ENCODE assay signal across 1 cellular context in the genomic region with DNA sequence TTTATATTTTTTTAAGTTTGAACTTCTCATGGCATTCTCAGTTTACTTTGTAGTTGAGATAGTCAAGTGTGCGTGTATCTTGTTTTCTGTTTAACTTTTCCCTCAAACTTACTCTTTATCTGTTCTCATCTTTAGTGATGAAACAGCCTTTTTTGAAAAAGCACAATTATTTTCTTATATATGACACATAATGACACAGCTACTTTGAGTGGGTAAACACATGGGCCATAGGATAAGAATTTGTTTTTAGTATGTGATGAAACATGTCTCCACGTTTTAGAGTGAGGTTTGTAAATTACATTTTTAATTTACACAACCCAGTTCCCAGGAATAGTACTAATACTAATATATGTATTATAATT.
TF ChIP-seq lines count a peak whose summit lies in the region.

No MANE protein-coding gene starts in this region.

TF ChIP-seq in K562, 482 proteins besides CTCF, POLR2A, EP300 and RAD21 (continued from another document and continues in another):
- TF ChIP-seq, protein P1, sequence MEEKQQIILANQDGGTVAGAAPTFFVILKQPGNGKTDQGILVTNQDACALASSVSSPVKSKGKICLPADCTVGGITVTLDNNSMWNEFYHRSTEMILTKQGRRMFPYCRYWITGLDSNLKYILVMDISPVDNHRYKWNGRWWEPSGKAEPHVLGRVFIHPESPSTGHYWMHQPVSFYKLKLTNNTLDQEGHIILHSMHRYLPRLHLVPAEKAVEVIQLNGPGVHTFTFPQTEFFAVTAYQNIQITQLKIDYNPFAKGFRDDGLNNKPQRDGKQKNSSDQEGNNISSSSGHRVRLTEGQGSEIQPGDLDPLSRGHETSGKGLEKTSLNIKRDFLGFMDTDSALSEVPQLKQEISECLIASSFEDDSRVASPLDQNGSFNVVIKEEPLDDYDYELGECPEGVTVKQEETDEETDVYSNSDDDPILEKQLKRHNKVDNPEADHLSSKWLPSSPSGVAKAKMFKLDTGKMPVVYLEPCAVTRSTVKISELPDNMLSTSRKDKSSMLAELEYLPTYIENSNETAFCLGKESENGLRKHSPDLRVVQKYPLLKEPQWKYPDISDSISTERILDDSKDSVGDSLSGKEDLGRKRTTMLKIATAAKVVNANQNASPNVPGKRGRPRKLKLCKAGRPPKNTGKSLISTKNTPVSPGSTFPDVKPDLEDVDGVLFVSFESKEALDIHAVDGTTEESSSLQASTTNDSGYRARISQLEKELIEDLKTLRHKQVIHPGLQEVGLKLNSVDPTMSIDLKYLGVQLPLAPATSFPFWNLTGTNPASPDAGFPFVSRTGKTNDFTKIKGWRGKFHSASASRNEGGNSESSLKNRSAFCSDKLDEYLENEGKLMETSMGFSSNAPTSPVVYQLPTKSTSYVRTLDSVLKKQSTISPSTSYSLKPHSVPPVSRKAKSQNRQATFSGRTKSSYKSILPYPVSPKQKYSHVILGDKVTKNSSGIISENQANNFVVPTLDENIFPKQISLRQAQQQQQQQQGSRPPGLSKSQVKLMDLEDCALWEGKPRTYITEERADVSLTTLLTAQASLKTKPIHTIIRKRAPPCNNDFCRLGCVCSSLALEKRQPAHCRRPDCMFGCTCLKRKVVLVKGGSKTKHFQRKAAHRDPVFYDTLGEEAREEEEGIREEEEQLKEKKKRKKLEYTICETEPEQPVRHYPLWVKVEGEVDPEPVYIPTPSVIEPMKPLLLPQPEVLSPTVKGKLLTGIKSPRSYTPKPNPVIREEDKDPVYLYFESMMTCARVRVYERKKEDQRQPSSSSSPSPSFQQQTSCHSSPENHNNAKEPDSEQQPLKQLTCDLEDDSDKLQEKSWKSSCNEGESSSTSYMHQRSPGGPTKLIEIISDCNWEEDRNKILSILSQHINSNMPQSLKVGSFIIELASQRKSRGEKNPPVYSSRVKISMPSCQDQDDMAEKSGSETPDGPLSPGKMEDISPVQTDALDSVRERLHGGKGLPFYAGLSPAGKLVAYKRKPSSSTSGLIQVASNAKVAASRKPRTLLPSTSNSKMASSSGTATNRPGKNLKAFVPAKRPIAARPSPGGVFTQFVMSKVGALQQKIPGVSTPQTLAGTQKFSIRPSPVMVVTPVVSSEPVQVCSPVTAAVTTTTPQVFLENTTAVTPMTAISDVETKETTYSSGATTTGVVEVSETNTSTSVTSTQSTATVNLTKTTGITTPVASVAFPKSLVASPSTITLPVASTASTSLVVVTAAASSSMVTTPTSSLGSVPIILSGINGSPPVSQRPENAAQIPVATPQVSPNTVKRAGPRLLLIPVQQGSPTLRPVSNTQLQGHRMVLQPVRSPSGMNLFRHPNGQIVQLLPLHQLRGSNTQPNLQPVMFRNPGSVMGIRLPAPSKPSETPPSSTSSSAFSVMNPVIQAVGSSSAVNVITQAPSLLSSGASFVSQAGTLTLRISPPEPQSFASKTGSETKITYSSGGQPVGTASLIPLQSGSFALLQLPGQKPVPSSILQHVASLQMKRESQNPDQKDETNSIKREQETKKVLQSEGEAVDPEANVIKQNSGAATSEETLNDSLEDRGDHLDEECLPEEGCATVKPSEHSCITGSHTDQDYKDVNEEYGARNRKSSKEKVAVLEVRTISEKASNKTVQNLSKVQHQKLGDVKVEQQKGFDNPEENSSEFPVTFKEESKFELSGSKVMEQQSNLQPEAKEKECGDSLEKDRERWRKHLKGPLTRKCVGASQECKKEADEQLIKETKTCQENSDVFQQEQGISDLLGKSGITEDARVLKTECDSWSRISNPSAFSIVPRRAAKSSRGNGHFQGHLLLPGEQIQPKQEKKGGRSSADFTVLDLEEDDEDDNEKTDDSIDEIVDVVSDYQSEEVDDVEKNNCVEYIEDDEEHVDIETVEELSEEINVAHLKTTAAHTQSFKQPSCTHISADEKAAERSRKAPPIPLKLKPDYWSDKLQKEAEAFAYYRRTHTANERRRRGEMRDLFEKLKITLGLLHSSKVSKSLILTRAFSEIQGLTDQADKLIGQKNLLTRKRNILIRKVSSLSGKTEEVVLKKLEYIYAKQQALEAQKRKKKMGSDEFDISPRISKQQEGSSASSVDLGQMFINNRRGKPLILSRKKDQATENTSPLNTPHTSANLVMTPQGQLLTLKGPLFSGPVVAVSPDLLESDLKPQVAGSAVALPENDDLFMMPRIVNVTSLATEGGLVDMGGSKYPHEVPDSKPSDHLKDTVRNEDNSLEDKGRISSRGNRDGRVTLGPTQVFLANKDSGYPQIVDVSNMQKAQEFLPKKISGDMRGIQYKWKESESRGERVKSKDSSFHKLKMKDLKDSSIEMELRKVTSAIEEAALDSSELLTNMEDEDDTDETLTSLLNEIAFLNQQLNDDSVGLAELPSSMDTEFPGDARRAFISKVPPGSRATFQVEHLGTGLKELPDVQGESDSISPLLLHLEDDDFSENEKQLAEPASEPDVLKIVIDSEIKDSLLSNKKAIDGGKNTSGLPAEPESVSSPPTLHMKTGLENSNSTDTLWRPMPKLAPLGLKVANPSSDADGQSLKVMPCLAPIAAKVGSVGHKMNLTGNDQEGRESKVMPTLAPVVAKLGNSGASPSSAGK (IDR thresholded peaks at IDR 0.05), result no peak
- TF ChIP-seq ELF1 (tag; IDR thresholded peaks at IDR 0.05), result no peak
- TF ChIP-seq RNF2 (IDR thresholded peaks at IDR 0.05), result no peak
- no peak for TF ChIP-seq RFX7 (CRISPR knock-in tag; IDR thresholded peaks at IDR 0.05)
- no peak for TF ChIP-seq BCL6 (CRISPR knock-in tag; IDR thresholded peaks at IDR 0.05)
- TF ChIP-seq ETV5 (CRISPR knock-in tag; IDR thresholded peaks at IDR 0.05; ENCODE audit: low read depth), result no peak
- peak; percentile 44 for TF ChIP-seq HDAC3 (IDR thresholded peaks at IDR 0.05; ENCODE audit: borderline replicate concordance, partially characterized antibody)
- TF ChIP-seq RBFOX2 (IDR thresholded peaks at IDR 0.05; ENCODE audit: low read depth, low read length), result no peak
- TF ChIP-seq ELF2 (CRISPR knock-in tag; IDR thresholded peaks at IDR 0.05), result no peak
- TF ChIP-seq BRD4 (IDR thresholded peaks at IDR 0.05), result no peak
- TF ChIP-seq, protein P2, sequence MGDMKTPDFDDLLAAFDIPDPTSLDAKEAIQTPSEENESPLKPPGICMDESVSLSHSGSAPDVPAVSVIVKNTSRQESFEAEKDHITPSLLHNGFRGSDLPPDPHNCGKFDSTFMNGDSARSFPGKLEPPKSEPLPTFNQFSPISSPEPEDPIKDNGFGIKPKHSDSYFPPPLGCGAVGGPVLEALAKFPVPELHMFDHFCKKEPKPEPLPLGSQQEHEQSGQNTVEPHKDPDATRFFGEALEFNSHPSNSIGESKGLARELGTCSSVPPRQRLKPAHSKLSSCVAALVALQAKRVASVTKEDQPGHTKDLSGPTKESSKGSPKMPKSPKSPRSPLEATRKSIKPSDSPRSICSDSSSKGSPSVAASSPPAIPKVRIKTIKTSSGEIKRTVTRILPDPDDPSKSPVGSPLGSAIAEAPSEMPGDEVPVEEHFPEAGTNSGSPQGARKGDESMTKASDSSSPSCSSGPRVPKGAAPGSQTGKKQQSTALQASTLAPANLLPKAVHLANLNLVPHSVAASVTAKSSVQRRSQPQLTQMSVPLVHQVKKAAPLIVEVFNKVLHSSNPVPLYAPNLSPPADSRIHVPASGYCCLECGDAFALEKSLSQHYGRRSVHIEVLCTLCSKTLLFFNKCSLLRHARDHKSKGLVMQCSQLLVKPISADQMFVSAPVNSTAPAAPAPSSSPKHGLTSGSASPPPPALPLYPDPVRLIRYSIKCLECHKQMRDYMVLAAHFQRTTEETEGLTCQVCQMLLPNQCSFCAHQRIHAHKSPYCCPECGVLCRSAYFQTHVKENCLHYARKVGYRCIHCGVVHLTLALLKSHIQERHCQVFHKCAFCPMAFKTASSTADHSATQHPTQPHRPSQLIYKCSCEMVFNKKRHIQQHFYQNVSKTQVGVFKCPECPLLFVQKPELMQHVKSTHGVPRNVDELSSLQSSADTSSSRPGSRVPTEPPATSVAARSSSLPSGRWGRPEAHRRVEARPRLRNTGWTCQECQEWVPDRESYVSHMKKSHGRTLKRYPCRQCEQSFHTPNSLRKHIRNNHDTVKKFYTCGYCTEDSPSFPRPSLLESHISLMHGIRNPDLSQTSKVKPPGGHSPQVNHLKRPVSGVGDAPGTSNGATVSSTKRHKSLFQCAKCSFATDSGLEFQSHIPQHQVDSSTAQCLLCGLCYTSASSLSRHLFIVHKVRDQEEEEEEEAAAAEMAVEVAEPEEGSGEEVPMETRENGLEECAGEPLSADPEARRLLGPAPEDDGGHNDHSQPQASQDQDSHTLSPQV (IDR thresholded peaks at IDR 0.05), result no peak
- TF ChIP-seq KDM2B (CRISPR knock-in tag; IDR thresholded peaks at IDR 0.05), result no peak
- TF ChIP-seq, protein P3, sequence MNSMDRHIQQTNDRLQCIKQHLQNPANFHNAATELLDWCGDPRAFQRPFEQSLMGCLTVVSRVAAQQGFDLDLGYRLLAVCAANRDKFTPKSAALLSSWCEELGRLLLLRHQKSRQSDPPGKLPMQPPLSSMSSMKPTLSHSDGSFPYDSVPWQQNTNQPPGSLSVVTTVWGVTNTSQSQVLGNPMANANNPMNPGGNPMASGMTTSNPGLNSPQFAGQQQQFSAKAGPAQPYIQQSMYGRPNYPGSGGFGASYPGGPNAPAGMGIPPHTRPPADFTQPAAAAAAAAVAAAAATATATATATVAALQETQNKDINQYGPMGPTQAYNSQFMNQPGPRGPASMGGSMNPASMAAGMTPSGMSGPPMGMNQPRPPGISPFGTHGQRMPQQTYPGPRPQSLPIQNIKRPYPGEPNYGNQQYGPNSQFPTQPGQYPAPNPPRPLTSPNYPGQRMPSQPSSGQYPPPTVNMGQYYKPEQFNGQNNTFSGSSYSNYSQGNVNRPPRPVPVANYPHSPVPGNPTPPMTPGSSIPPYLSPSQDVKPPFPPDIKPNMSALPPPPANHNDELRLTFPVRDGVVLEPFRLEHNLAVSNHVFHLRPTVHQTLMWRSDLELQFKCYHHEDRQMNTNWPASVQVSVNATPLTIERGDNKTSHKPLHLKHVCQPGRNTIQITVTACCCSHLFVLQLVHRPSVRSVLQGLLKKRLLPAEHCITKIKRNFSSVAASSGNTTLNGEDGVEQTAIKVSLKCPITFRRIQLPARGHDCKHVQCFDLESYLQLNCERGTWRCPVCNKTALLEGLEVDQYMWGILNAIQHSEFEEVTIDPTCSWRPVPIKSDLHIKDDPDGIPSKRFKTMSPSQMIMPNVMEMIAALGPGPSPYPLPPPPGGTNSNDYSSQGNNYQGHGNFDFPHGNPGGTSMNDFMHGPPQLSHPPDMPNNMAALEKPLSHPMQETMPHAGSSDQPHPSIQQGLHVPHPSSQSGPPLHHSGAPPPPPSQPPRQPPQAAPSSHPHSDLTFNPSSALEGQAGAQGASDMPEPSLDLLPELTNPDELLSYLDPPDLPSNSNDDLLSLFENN (IDR thresholded peaks at IDR 0.05; ENCODE audit: low read depth in 2 of 2, low read length in 2 of 2), result 0 out of 4 replicates have a peak, but pooled peaks of 1 of the 2 experiments have one; percentile 39
- no peak for TF ChIP-seq ZNF695 (CRISPR knock-in tag; IDR thresholded peaks at IDR 0.05)
- peak; percentile 6; the same call in 1 of the 2 replicates for TF ChIP-seq MTA2 (IDR thresholded peaks at IDR 0.05; ENCODE audit: low read depth)
- TF ChIP-seq, protein P4, sequence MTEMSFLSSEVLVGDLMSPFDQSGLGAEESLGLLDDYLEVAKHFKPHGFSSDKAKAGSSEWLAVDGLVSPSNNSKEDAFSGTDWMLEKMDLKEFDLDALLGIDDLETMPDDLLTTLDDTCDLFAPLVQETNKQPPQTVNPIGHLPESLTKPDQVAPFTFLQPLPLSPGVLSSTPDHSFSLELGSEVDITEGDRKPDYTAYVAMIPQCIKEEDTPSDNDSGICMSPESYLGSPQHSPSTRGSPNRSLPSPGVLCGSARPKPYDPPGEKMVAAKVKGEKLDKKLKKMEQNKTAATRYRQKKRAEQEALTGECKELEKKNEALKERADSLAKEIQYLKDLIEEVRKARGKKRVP (CRISPR knock-in tag; IDR thresholded peaks at IDR 0.05), result no peak
- TF ChIP-seq ZNF77 (CRISPR knock-in tag; IDR thresholded peaks at IDR 0.05), result no peak
- no peak for TF ChIP-seq SRF (CRISPR knock-in tag; IDR thresholded peaks at IDR 0.05)
- TF ChIP-seq NR2C1 (IDR thresholded peaks at IDR 0.05), result no peak
- TF ChIP-seq NR2C1 (tag; IDR thresholded peaks at IDR 0.05), result no peak
- no peak for TF ChIP-seq CBFA2T2 (conservative IDR thresholded peaks at IDR 0.05)
- no peak for TF ChIP-seq ZNF830 (CRISPR knock-in tag; IDR thresholded peaks at IDR 0.05)
- no peak for TF ChIP-seq ZNF561 (CRISPR knock-in tag; conservative IDR thresholded peaks at IDR 0.05)
- TF ChIP-seq GTF2F1 (IDR thresholded peaks at IDR 0.05; ENCODE audit: low read depth, low read length), result no peak
- no peak for TF ChIP-seq YY1 (IDR thresholded peaks at IDR 0.05; ENCODE audit: borderline replicate concordance in 1 of 3, control insufficient read depth in 1 of 3, extremely low read depth in 1 of 3, insufficient read depth in 3 of 3, insufficient read length in 1 of 3, insufficient replicate concordance in 2 of 3, low read depth in 1 of 3, low read length in 2 of 3)
- TF ChIP-seq ZNF184 (CRISPR knock-in tag; IDR thresholded peaks at IDR 0.05), result no peak
- no peak for TF ChIP-seq KLF6 (CRISPR knock-in tag; IDR thresholded peaks at IDR 0.05; ENCODE audit: borderline replicate concordance)
- no peak for TF ChIP-seq ILK (tag; IDR thresholded peaks at IDR 0.05; ENCODE audit: borderline replicate concordance, low read depth)
